16 cellular contexts compared by ENCODE assay signal in genomic region chr5:39091940-39092580, GRCh38.
"Had no signal": no experiment of that assay in that cellular context is flagged by ENCODE, and none has a peak within 500 bp of the region (broad histone marks: within the 10 kb centered on the region; RNA-seq: fewer than 3 reads in every experiment).

No MANE protein-coding gene starts in this region.

- H3K27me3 ChIP-seq: colonic mucosa, right atrium auricular region, spleen, tibial nerve, vagina had no signal

- ATAC-seq: activated T-cell treated with anti-CD3 and anti-CD28 coated beads, Interleukin-2, amount 50 U/mL, for 72 hours; left ventricle myocardium superior; stimulated activated memory B cell treated with anti-CD40 and anti-IgM and Interleukin-4, amounts not matched to agents 10 μg/mL and 1 μg/mL and 100 μg/mL, for 72 hours had no signal

- DNase-seq: activated CD4-positive, alpha-beta T cell treated with anti-CD3 and anti-CD28 coated beads, Interleukin-2, amount 50 U/mL, for 4 hours; activated CD4-positive, CD25-positive, alpha-beta regulatory T cell treated with anti-CD3 and anti-CD28 coated beads, Interleukin-2, amount 50 U/mL, for 72 hours; activated gamma-delta T cell treated with Interleukin-2 at 50 U/mL for 16 hours; activated naive CD8-positive, alpha-beta T cell treated with anti-CD3 and anti-CD28 coated beads, Interleukin-2, amount 10 ng/mL, durations not matched to agents 7 days and 5 days; activated T-cell treated with anti-CD3 and anti-CD28 coated beads, Interleukin-2, amount 50 U/mL, for 72 hours; anterior cingulate cortex; colonic mucosa; effector CD8-positive, alpha-beta T cell; left ventricle myocardium superior; spleen; stimulated activated CD4-positive, alpha-beta T cell treated with anti-CD3 and anti-CD28 coated beads, Interleukin-1b, Interleukin-23, amount 100 ng/mL, for 48 hours; T-helper 9 cell had no signal

- H3K9me3 ChIP-seq: colonic mucosa, vagina had no signal

- H3K4me1 ChIP-seq: colonic mucosa, right atrium auricular region, spleen, tibial nerve, vagina had no signal

- H3K27ac ChIP-seq: colonic mucosa, right atrium auricular region, spleen, tibial nerve, vagina had no signal

- H3K4me3 ChIP-seq: colonic mucosa, right atrium auricular region, spleen, tibial nerve, vagina had no signal

- H3K36me3 ChIP-seq: colonic mucosa, right atrium auricular region, spleen, tibial nerve, vagina had no signal
